In the genomic region with DNA sequence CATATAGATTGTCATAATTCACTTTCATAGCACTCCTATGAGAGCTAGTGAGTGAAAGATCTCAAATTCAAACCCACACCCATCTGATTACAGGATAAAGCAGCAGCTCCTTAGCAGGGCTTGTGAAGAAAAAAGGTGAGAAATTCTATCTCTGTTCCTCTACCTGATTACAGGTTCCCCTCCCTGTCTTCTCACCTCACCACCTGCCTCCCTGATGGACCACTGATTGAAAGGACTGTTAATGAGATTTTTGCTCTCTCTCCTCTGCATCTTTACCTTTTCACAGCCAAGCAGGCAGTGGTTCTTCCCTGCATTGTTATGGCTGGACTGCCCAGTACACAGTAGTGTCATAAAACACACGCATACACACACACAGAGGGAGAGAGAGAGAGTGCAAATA, we compare ENCODE assay signal across 24 cellular contexts.
DNase-seq lines count a peak whose midpoint lies in the region; ATAC-seq lines count a peak whose summit lies in the region.
"Had no signal": no experiment of that assay in that cellular context is flagged by ENCODE, and none has a peak within 500 bp of the region (broad histone marks: within the 10 kb centered on the region; RNA-seq: fewer than 3 reads in every experiment).

No MANE protein-coding gene starts in this region.

- peaks cover 9% of the 10 kb centered on the region for H3K4me1 ChIP-seq in mesendoderm (ENCODE audit: control insufficient read depth, low read depth, low read length)
- peaks cover 0 to 7% of the 10 kb centered on the region in 2 donors for H3K4me1 ChIP-seq in neuronal stem cell (ENCODE audit: control insufficient read depth in 2 of 2, insufficient read depth in 1 of 2, low read depth in 1 of 2, low read length in 2 of 2)
- H3K4me1 ChIP-seq: BE2C, BLaER1 had no signal

- H3K4ac ChIP-seq in mesendoderm (ENCODE audit: low read depth, low read length) (no peak overlapping the region), neuronal stem cell (ENCODE audit: low read length) (no peak overlapping the region)

- H3K27me3 ChIP-seq in mesendoderm (ENCODE audit: insufficient read depth, low read length, poor library complexity), result no peaks in the 10 kb centered on the region
- no peaks in the 10 kb centered on the region for H3K27me3 ChIP-seq in neuronal stem cell (ENCODE audit: control insufficient read depth in 3 of 3, insufficient read depth in 3 of 3, low read depth in 1 of 3, low read length in 3 of 3)
- H3K27me3 ChIP-seq: BE2C, BLaER1 had no signal

- no peak overlapping the region for H3K27ac ChIP-seq in mesendoderm (ENCODE audit: low read depth, low read length)
- no peak overlapping the region for H3K27ac ChIP-seq in neuronal stem cell (replicated peaks; ENCODE audit: low read length)
- H3K27ac ChIP-seq: BLaER1 had no signal

- no peak for ATAC-seq in GM18909 (IDR thresholded peaks at IDR 0.05; ENCODE audit: poor library complexity, unreplicated experiment)

- whole genome bisulfite sequencing in mesendoderm (ENCODE audit: extremely low coverage, insufficient coverage, low lambda C conversion rate), result no CpG with 5 or more reads among the region's 1 CpG
- no CpG with 5 or more reads among the region's 1 CpG for WGBS in neuronal stem cell (ENCODE audit: extremely low coverage in 2 of 2, insufficient read length in 2 of 2, insufficient replicate concordance in 1 of 2), 2 donors

- H2BK15ac ChIP-seq in mesendoderm (replicated peaks; ENCODE audit: low read depth), result no peak overlapping the region
- no peak overlapping the region for H2BK15ac ChIP-seq in neuronal stem cell (ENCODE audit: low read length)

- H3K14ac ChIP-seq in neuronal stem cell (ENCODE audit: low read length), result no peak overlapping the region

- no peaks in the 10 kb centered on the region for H3K9me3 ChIP-seq in neuronal stem cell (replicated peaks in 1 of 2; ENCODE audit: control insufficient read depth in 2 of 2, insufficient read depth in 1 of 2, low read depth in 1 of 2, low read length in 2 of 2)
- H3K9me3 ChIP-seq: BE2C, BLaER1 had no signal

- H2BK5ac ChIP-seq in mesendoderm (ENCODE audit: low read length) (no peak overlapping the region), neuronal stem cell (ENCODE audit: low read length) (no peak overlapping the region)

- H3K4me3 ChIP-seq in mesendoderm (ENCODE audit: low read length) (no peak overlapping the region), neuronal stem cell (ENCODE audit: low read length in 2 of 2) (no peak overlapping the region)
- H3K4me3 ChIP-seq: BLaER1 had no signal

- H3K18ac ChIP-seq in mesendoderm (ENCODE audit: low read length) (no peak overlapping the region), neuronal stem cell (ENCODE audit: low read length) (peak overlapping the region; percentile 11)

- DNase-seq in NCI-H82 (lab: John Stamatoyannopoulos, UW) (peak; percentile 39), NCI-H82 treated with DMSO at 0.1 percent for 48 hours (lab: John Stamatoyannopoulos, UW; ENCODE audit: unreplicated experiment) (no peak), NCI-H2171 treated with DMSO at 0.1 percent for 48 hours (lab: John Stamatoyannopoulos, UW) (peak; percentile 57), mesendoderm (peak; percentile 73), neuronal stem cell (ENCODE audit: low spot score) (no peak), cortex of kidney (lab: John Stamatoyannopoulos, UW) (no peak), NK-92 (lab: John Stamatoyannopoulos, UW; ENCODE audit: unreplicated experiment) (no peak)
- DNase-seq: 8988T; ACHN; BE2C; C1 segment of cervical spinal cord; CD4-positive, alpha-beta memory T cell; CD4-positive, CD25-positive, alpha-beta regulatory T cell; CD8-positive, alpha-beta memory T cell; COR-L47; DMS 273 treated with DMSO at 0.1 percent for 48 hours; DMS153; DMS53; DMS79; DND-41; EL; GDM1 had no signal

- no peak overlapping the region for H3K9ac ChIP-seq in mesendoderm (ENCODE audit: low read length)
- no peak overlapping the region for H3K9ac ChIP-seq in neuronal stem cell (ENCODE audit: low read depth, low read length, poor library complexity)
- H3K9ac ChIP-seq: BLaER1 had no signal

- H3K36me3 ChIP-seq in mesendoderm (ENCODE audit: control insufficient read depth, insufficient read depth, low read length), result no peaks in the 10 kb centered on the region
- no peaks in the 10 kb centered on the region for H3K36me3 ChIP-seq in neuronal stem cell (replicated peaks in 1 of 2; ENCODE audit: control insufficient read depth in 2 of 2, insufficient read depth in 2 of 2, low read length in 2 of 2)
- H3K36me3 ChIP-seq: BE2C, BLaER1 had no signal

- no peak overlapping the region for H2AK5ac ChIP-seq in mesendoderm (ENCODE audit: low read length)
- H2AK5ac ChIP-seq in neuronal stem cell (ENCODE audit: low read depth, low read length), result no peak overlapping the region

- no peak overlapping the region for H4K5ac ChIP-seq in mesendoderm (ENCODE audit: low read length)

- H3K79me1 ChIP-seq in mesendoderm (ENCODE audit: low read length) (no peaks in the 10 kb centered on the region), neuronal stem cell (ENCODE audit: low read depth, low read length) (no peaks in the 10 kb centered on the region)

- H3K56ac ChIP-seq in mesendoderm (ENCODE audit: low read length), result no peak overlapping the region

- H3K23ac ChIP-seq in mesendoderm (ENCODE audit: low read length) (no peak overlapping the region), neuronal stem cell (ENCODE audit: low read depth, low read length, poor library complexity) (no peak overlapping the region)

- H2AFZ ChIP-seq in neuronal stem cell (ENCODE audit: low read length), result no peak overlapping the region

- no peaks in the 10 kb centered on the region for H3K79me2 ChIP-seq in mesendoderm (ENCODE audit: control insufficient read depth, insufficient read depth, low read length)

- no peak overlapping the region for H4K8ac ChIP-seq in mesendoderm (ENCODE audit: low read depth, low read length)
- no peak overlapping the region for H4K8ac ChIP-seq in neuronal stem cell (ENCODE audit: low read depth, low read length)

- H2BK120ac ChIP-seq in mesendoderm (ENCODE audit: low read depth, low read length) (no peak overlapping the region), neuronal stem cell (ENCODE audit: low read depth, low read length) (no peak overlapping the region)

- H4K91ac ChIP-seq in neuronal stem cell (ENCODE audit: low read depth, low read length, poor library complexity), result no peak overlapping the region

- H2BK12ac ChIP-seq in neuronal stem cell (ENCODE audit: low read length), result no peak overlapping the region

- no peak overlapping the region for H3K4me2 ChIP-seq in mesendoderm (ENCODE audit: low read length)
- no peak overlapping the region for H3K4me2 ChIP-seq in neuronal stem cell (ENCODE audit: insufficient read depth, low read length, poor library complexity, severe bottlenecking)
- H3K4me2 ChIP-seq: BLaER1 had no signal

Comparison
In these comparisons a context has a peak if more than half of its experiments do, and no peak if none do; other contexts are left out.
1. DNase-seq: peak in NCI-H82 (single experiment), NCI-H2171 treated with DMSO at 0.1 percent for 48 hours (single experiment) and mesendoderm (single experiment); none in NCI-H82 treated with DMSO at 0.1 percent for 48 hours (single experiment), neuronal stem cell (single experiment), cortex of kidney (single experiment) and NK-92 (single experiment).